ENCODE assay signal across 10 cellular contexts in the genomic region with DNA sequence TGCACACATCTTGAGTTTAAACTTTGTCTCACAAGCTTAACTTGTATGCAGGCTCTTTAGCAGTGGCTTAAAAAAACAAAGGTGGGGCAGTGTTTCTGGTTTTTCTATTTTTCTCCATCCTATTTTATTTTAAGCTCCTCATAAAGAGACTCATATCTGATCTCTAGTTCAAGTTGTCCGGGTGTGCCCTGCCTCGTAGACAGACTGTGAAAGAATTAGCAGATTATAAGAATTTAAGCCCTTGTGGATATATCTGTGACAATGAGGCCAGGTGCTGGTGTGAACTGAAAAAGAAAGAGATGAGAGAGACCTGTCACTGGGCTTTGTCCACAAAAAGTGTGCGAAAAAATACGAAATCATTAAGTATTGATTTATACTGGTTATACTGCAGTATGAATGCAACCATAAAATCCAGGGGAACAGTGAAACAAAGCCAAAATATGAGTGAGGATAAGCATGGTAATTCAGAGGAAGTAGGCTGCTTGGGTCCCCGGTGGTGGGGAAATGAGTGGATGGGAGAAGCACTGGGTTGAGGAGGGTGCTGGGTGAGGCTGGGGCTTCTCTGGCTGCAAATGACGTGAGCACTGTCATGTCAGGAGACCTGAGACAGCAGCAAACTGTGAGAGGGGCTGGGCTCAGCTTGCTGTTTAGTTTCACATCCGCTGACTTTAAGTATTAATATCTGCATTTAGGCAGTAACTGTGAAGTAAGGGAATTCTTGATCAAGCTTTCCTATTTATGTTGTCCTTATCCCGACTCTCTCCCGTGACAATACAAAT.
DNase-seq lines count a peak whose midpoint lies in the region; ATAC-seq, FAIRE-seq and TF ChIP-seq lines count a peak whose summit lies in the region.
"Had no signal": no experiment of that assay in that cellular context is flagged by ENCODE, and none has a peak within 500 bp of the region (broad histone marks: within the 10 kb centered on the region; RNA-seq: fewer than 3 reads in every experiment).

No MANE protein-coding gene starts in this region.

- CTCF ChIA-PET in CD8-positive, alpha-beta memory T cell (lab: Charles Lee), result no interaction called here

- H3K36me3 ChIP-seq in KMS-11 (ENCODE audit: insufficient read depth), result no peaks in the 10 kb centered on the region
- no peaks in the 10 kb centered on the region for H3K36me3 ChIP-seq in gastrocnemius medialis
- H3K36me3 ChIP-seq in CD8-positive, alpha-beta memory T cell (ENCODE audit: insufficient read depth, low read length), result no peaks in the 10 kb centered on the region
- H3K36me3 ChIP-seq: thoracic aorta had no signal

- ATAC-seq in GM21576 (IDR thresholded peaks at IDR 0.05; ENCODE audit: unreplicated experiment) (peak; percentile 86), gastrocnemius medialis (peak in 1 of 2 donors; percentile 34)

- peak overlapping the region; percentile 30 for H3K4me2 ChIP-seq in KMS-11

- no peak overlapping the region for H3K4me3 Mint-ChIP-seq in CD8-positive, alpha-beta memory T cell
- H3K4me3 Mint-ChIP-seq: activated T-cell treated with anti-CD3 and anti-CD28 coated beads, Interleukin-2, amount 50 U/mL, for 4 hours had no signal

- no peaks in the 10 kb centered on the region for H3K27me3 Mint-ChIP-seq in CD8-positive, alpha-beta memory T cell

- POLR2A ChIA-PET in CD8-positive, alpha-beta memory T cell (lab: Charles Lee), result no interaction called here

- no peaks in the 10 kb centered on the region for H3K27me3 ChIP-seq in KMS-11 (ENCODE audit: insufficient read depth, low read depth)
- no peaks in the 10 kb centered on the region for H3K27me3 ChIP-seq in gastrocnemius medialis
- no peaks in the 10 kb centered on the region for H3K27me3 ChIP-seq in CD8-positive, alpha-beta memory T cell (ENCODE audit: insufficient read depth, low read length, poor library complexity, severe bottlenecking)

- peak; percentile 36 for DNase-seq in GM12892 (ENCODE audit: insufficient read length)
- DNase-seq in caudate nucleus (lab: John Stamatoyannopoulos, UW), result peak in 18 of 61 donors; percentile 4 to 51 (median 17)
- DNase-seq in gastrocnemius medialis, result peak; percentile 38 to 56
- DNase-seq in DMS79 (lab: John Stamatoyannopoulos, UW), result no peak
- DNase-seq in COLO829 (ENCODE audit: low spot score), result no peak
- no peak for DNase-seq in CD8-positive, alpha-beta memory T cell
- DNase-seq: activated T-cell treated with anti-CD3 and anti-CD28 coated beads, Interleukin-2, amount 50 U/mL, for 4 hours had no signal

- peak overlapping the region in 1 of 8 donors; percentile 8 for H3K27ac Mint-ChIP-seq in CD8-positive, alpha-beta memory T cell

- FAIRE-seq in GM12892 (lab: Jason Lieb, UNC), result peak; percentile 60

- intact Hi-C loops in gastrocnemius medialis (cut with DNase I; ENCODE audit: low total_unique reads), result no loop called here

- H3K4me3 ChIP-seq in KMS-11 (IDR thresholded peaks at IDR 0.05; ENCODE audit: insufficient read depth, low read depth, low read length) (no peak overlapping the region), gastrocnemius medialis (no peak overlapping the region)
- H3K4me3 ChIP-seq in CD8-positive, alpha-beta memory T cell (ENCODE audit: low read length), result no peak overlapping the region
- H3K4me3 ChIP-seq: thoracic aorta had no signal

- H4K20me1 ChIP-seq in KMS-11 (ENCODE audit: insufficient read depth), result no peaks in the 10 kb centered on the region

- no peaks in the 10 kb centered on the region for H3K36me3 Mint-ChIP-seq in CD8-positive, alpha-beta memory T cell

- TF ChIP-seq POLR2A in GM12892 (IDR thresholded peaks at IDR 0.05; ENCODE audit: low read depth, low read length) (no peak), gastrocnemius medialis (IDR thresholded peaks at IDR 0.05) (no peak)

- TF ChIP-seq CTCF in KMS-11 (conservative IDR thresholded peaks at IDR 0.05; ENCODE audit: low read depth, low read length), result no peak
- TF ChIP-seq CTCF in gastrocnemius medialis (IDR thresholded peaks at IDR 0.05 in 4 of 5, conservative IDR thresholded peaks at IDR 0.05 in 1 of 5), result no peak

- H3K79me2 ChIP-seq in KMS-11 (ENCODE audit: insufficient read depth, low read depth), result no peaks in the 10 kb centered on the region

- H3K4me1 ChIP-seq in KMS-11 (ENCODE audit: low read depth, poor library complexity, severe bottlenecking) (peaks cover 20% of the 10 kb centered on the region), gastrocnemius medialis (peaks cover 0 to 4% of the 10 kb centered on the region in 2 donors)
- no peaks in the 10 kb centered on the region for H3K4me1 ChIP-seq in CD8-positive, alpha-beta memory T cell (ENCODE audit: insufficient read depth, low read length)

- in situ Hi-C loops in gastrocnemius medialis (cut with MboI; ENCODE audit: low sequenced_read_pairs in 4 of 4), result no loop called here

- H3K27ac ChIP-seq in KMS-11, result peak overlapping the region; percentile 39
- H3K27ac ChIP-seq in caudate nucleus (ENCODE audit: low read depth, low read length), result peak overlapping the region; percentile 49
- H3K27ac ChIP-seq in gastrocnemius medialis, result no peak overlapping the region
- H3K27ac ChIP-seq in CD8-positive, alpha-beta memory T cell (ENCODE audit: low read depth, low read length), result no peak overlapping the region

- H3K9ac ChIP-seq in KMS-11, result no peak overlapping the region

- no peaks in the 10 kb centered on the region for H3K9me3 Mint-ChIP-seq in CD8-positive, alpha-beta memory T cell
- H3K9me3 Mint-ChIP-seq: activated T-cell treated with anti-CD3 and anti-CD28 coated beads, Interleukin-2, amount 50 U/mL, for 4 hours had no signal

- H2AFZ ChIP-seq in KMS-11 (ENCODE audit: low read depth), result peak overlapping the region; percentile 36; the same call in 1 of the 2 replicates

- H3K9me3 ChIP-seq in gastrocnemius medialis, result no peaks in the 10 kb centered on the region
- no peaks in the 10 kb centered on the region for H3K9me3 ChIP-seq in CD8-positive, alpha-beta memory T cell (ENCODE audit: low read length)
- H3K9me3 ChIP-seq: thoracic aorta had no signal

- peaks cover 0 to 10% (median 0%) of the 10 kb centered on the region in 3 donors for H3K4me1 Mint-ChIP-seq in CD8-positive, alpha-beta memory T cell

Comparison
In these comparisons a context has a peak if more than half of its experiments do, and no peak if none do; other contexts are left out.
1. DNase-seq: peak in GM12892 (single experiment) and gastrocnemius medialis (2 of 2); none in DMS79 (single experiment), COLO829 (single experiment) and CD8-positive, alpha-beta memory T cell (0 of 5).
2. H3K27ac ChIP-seq: peak in KMS-11 (single experiment) and caudate nucleus (single experiment); none in gastrocnemius medialis (0 of 4) and CD8-positive, alpha-beta memory T cell (single experiment).